Comparison of ENCODE assay signal across 8 cellular contexts in genomic region chr4:137124278-137124932, GRCh38.
A peak's percentile ranks its signal among the peaks of the same experiment; 100 is the strongest.
DNase-seq lines count a peak whose midpoint lies in the region; ATAC-seq and TF ChIP-seq lines count a peak whose summit lies in the region.

No MANE protein-coding gene starts in this region.

- H3K4me3 ChIP-seq in coronary artery, result peak overlapping the region; percentile 67

- H3K27me3 Mint-ChIP-seq in effector memory CD8-positive, alpha-beta T cell, result no peaks in the 10 kb centered on the region

- H3K36me3 Mint-ChIP-seq in effector memory CD8-positive, alpha-beta T cell (ENCODE audit: insufficient read depth), result no peaks in the 10 kb centered on the region

- ATAC-seq in GM21390 (IDR thresholded peaks at IDR 0.05; ENCODE audit: unreplicated experiment), result peak; percentile 83
- no peak for ATAC-seq in effector memory CD8-positive, alpha-beta T cell (replicated peaks)

- no peaks in the 10 kb centered on the region for H3K4me1 Mint-ChIP-seq in effector memory CD8-positive, alpha-beta T cell (ENCODE audit: low read depth in 2 of 2)

- no peak overlapping the region for H3K27ac Mint-ChIP-seq in effector memory CD8-positive, alpha-beta T cell

- peaks cover 3 to 10% of the 10 kb centered on the region in 2 donors for H3K9me3 Mint-ChIP-seq in effector memory CD8-positive, alpha-beta T cell

- DNase-seq in DMS 273 treated with DMSO at 0.1 percent for 48 hours (lab: John Stamatoyannopoulos, UW) (peak; percentile 44), HPDE6-E6E7 (ENCODE audit: extremely low spot score) (peak; percentile 15), NCI-H82 treated with DMSO at 0.1 percent for 48 hours (lab: John Stamatoyannopoulos, UW; ENCODE audit: unreplicated experiment) (peak; percentile 73), coronary artery (ENCODE audit: low spot score) (no peak), medulla oblongata (ENCODE audit: extremely low spot score) (peak; percentile 81)
- DNase-seq in stimulated activated CD4-positive, alpha-beta T cell treated with anti-CD3 and anti-CD28 coated beads, Interleukin-4, amount 100 ng/mL, for 4 hours, result no peak
- no peak for DNase-seq in effector memory CD8-positive, alpha-beta T cell

- H3K4me3 Mint-ChIP-seq in effector memory CD8-positive, alpha-beta T cell, result no peak overlapping the region

- no peak overlapping the region for H3K27ac ChIP-seq in coronary artery

- TF ChIP-seq CTCF in coronary artery (IDR thresholded peaks at IDR 0.05), result no peak

Comparison
In these comparisons a context has a peak if more than half of its experiments do, and no peak if none do; other contexts are left out.
1. DNase-seq: peak in DMS 273 treated with DMSO at 0.1 percent for 48 hours (single experiment), HPDE6-E6E7 (single experiment), NCI-H82 treated with DMSO at 0.1 percent for 48 hours (single experiment) and medulla oblongata (single experiment); none in coronary artery (single experiment), stimulated activated CD4-positive, alpha-beta T cell treated with anti-CD3 and anti-CD28 coated beads, Interleukin-4, amount 100 ng/mL, for 4 hours (0 of 2) and effector memory CD8-positive, alpha-beta T cell (0 of 3).